In genomic region chr5:72557147-72557501, GRCh38 we compare ENCODE assay signal across 9 cellular contexts. TPM values are rescaled to one million over a fixed set of nuclear protein-coding genes. Genes with fewer than 3 reads are reported as not detected.
DNase-seq lines count a peak whose midpoint lies in the region; ATAC-seq and TF ChIP-seq lines count a peak whose summit lies in the region.
"Had no signal": no experiment of that assay in that cellular context is flagged by ENCODE, and none has a peak within 500 bp of the region (broad histone marks: within the 10 kb centered on the region; RNA-seq: fewer than 3 reads in every experiment).

No MANE protein-coding gene starts in this region.

- no TSS peak for BruUV-seq in Calu3 (replicated peaks; lab: Mats Ljungman, UMichigan)

- H3K9me3 ChIP-seq in endodermal cell (ENCODE audit: control insufficient read depth, low read length) (no peaks in the 10 kb centered on the region), prostate gland (no peaks in the 10 kb centered on the region)

- H3K27me3 Mint-ChIP-seq in Calu3 (ENCODE audit: unreplicated experiment) (no peaks in the 10 kb centered on the region), endodermal cell (ENCODE audit: insufficient read depth) (peaks cover 8% of the 10 kb centered on the region)

- intact Hi-C loops in Calu3 (cut with micrococcal nuclease; ENCODE audit: unreplicated experiment): no loop called here
- intact Hi-C loops in prostate gland (cut with DNase I): no loop called here

- no peaks in the 10 kb centered on the region for H3K4me1 ChIP-seq in endodermal cell (ENCODE audit: control insufficient read depth, insufficient read depth, low read length)
- H3K4me1 ChIP-seq in prostate gland (replicated peaks): no peaks in the 10 kb centered on the region

- H3K4me3 ChIP-seq in endodermal cell (ENCODE audit: low read length) (no peak overlapping the region), prostate gland (peak overlapping the region; percentile 9 to 26)

- H3K36me3 Mint-ChIP-seq in Calu3 (ENCODE audit: insufficient read depth, unreplicated experiment) (peaks cover 5% of the 10 kb centered on the region), endodermal cell (ENCODE audit: low read depth) (no peaks in the 10 kb centered on the region)

- peak; percentile 11 for ATAC-seq in HG03354 (IDR thresholded peaks at IDR 0.05; ENCODE audit: poor library complexity, severe bottlenecking, unreplicated experiment)

- H3K36me3 ChIP-seq in endodermal cell (ENCODE audit: control insufficient read depth, insufficient read depth, low read length): no peaks in the 10 kb centered on the region
- no peaks in the 10 kb centered on the region for H3K36me3 ChIP-seq in prostate gland

- H3K9me3 Mint-ChIP-seq in Calu3 (ENCODE audit: low read depth, unreplicated experiment) (no peaks in the 10 kb centered on the region), endodermal cell (no peaks in the 10 kb centered on the region)

- peak overlapping the region; percentile 69 for H3K4me3 Mint-ChIP-seq in Calu3 (ENCODE audit: low read depth, unreplicated experiment)
- H3K4me3 Mint-ChIP-seq in endodermal cell: peak overlapping the region; percentile 51

- DNase-seq in Calu3 (no peak), endodermal cell (no peak), prostate gland (ENCODE audit: low spot score) (no peak), NCI-H2171 treated with DMSO at 0.1 percent for 48 hours (lab: John Stamatoyannopoulos, UW) (no peak), NCI-H2227 (lab: John Stamatoyannopoulos, UW; ENCODE audit: unreplicated experiment) (no peak), DMS153 (lab: John Stamatoyannopoulos, UW) (no peak)
- no peak for DNase-seq in stimulated activated CD4-positive, alpha-beta T cell treated with anti-CD3 and anti-CD28 coated beads, Interleukin-4, amount 100 ng/mL, for 1 hour

- H3K9ac ChIP-seq in endodermal cell (ENCODE audit: extremely low read depth, low read length, poor library complexity, severe bottlenecking): no peak overlapping the region

- WGBS in endodermal cell (ENCODE audit: insufficient coverage in 1 of 2, insufficient read length in 1 of 2), 2 experiments: 64 to 88% methylated on average over 5 to 13 of the region's 13 CpGs
- WGBS in prostate gland: 29% methylated on average over 13 of the region's 13 CpGs

- peaks cover 28% of the 10 kb centered on the region for H3K4me1 Mint-ChIP-seq in Calu3 (ENCODE audit: low read depth, unreplicated experiment)
- peaks cover 32% of the 10 kb centered on the region for H3K4me1 Mint-ChIP-seq in endodermal cell

- H3K27ac ChIP-seq in endodermal cell (ENCODE audit: low read depth, low read length) (no peak overlapping the region), prostate gland (peak overlapping the region; percentile 50 to 64)

- H3K27ac Mint-ChIP-seq in Calu3 (ENCODE audit: unreplicated experiment): peak overlapping the region; percentile 59
- H3K27ac Mint-ChIP-seq in endodermal cell: no peak overlapping the region

- H3K27me3 ChIP-seq in endodermal cell (ENCODE audit: control insufficient read depth, insufficient read depth, low read length, poor library complexity, severe bottlenecking) (peaks cover 6% of the 10 kb centered on the region), prostate gland (replicated peaks; ENCODE audit: insufficient read depth) (no peaks in the 10 kb centered on the region)

- TF ChIP-seq CTCF in Calu3 (IDR thresholded peaks at IDR 0.05; ENCODE audit: unreplicated experiment) (no peak), endodermal cell (conservative IDR thresholded peaks at IDR 0.05) (no peak), prostate gland (IDR thresholded peaks at IDR 0.05) (no peak)

- CTCF ChIA-PET in Calu3 (lab: Charles Lee): no interaction called here

- TF ChIP-seq POLR2A in prostate gland (IDR thresholded peaks at IDR 0.05): no peak

RNA-seq across cellular contexts. Expression of gene ZNF366, which starts 49.9 kb away (rescaled TPM):
- total RNA-seq in Calu3 (2022): not detected in 2 replicates
- total RNA-seq in endodermal cell: not detected
- polyA plus RNA-seq in endodermal cell (2013, experiment 1 of 2): not detected
- polyA plus RNA-seq in endodermal cell (2013, experiment 2 of 2): not detected
- total RNA-seq in prostate gland: 1 to 10 TPM; 2.0 to 3.2 TPM
- total RNA-seq: chondrocyte had no signal
